Comparison of ENCODE assay signal across 25 cellular contexts in genomic region chr9:116673375-116673774, GRCh38.
"Had no signal": no experiment of that assay in that cellular context is flagged by ENCODE, and none has a peak within 500 bp of the region (broad histone marks: within the 10 kb centered on the region; RNA-seq: fewer than 3 reads in every experiment).

No MANE protein-coding gene starts in this region.

- ATAC-seq: activated T-helper 17 cell treated with anti-CD3 and anti-CD28 coated beads, Interleukin-2, amount 50 U/mL, for 72 hours had no signal

- H3K27ac ChIP-seq: adrenal gland, breast epithelium, VCaP had no signal

- H3K27me3 ChIP-seq: adrenal gland, breast epithelium had no signal

- DNase-seq: activated CD4-positive, alpha-beta memory T cell treated with anti-CD3 and anti-CD28 coated beads, Interleukin-2, amount 10 ng/mL, durations not matched to agents 7 days and 5 days; activated CD4-positive, alpha-beta T cell treated with anti-CD3 and anti-CD28 coated beads, Interleukin-2, amount 50 U/mL, for 1 hour; activated CD4-positive, CD25-positive, alpha-beta regulatory T cell; activated gamma-delta T cell; activated naive CD4-positive, alpha-beta T cell treated with anti-CD3 and anti-CD28 coated beads, Interleukin-2, amount 10 ng/mL, durations not matched to agents 7 days and 5 days; activated naive CD8-positive, alpha-beta T cell treated with anti-CD3 and anti-CD28 coated beads for 36 hours; activated T-cell treated with anti-CD3 and anti-CD28 coated beads for 4 hours; activated T-cell treated with anti-CD3 and anti-CD28 coated beads, Interleukin-2, amount 50 U/mL, for 48 hours; adrenal gland; aorta; caudate nucleus; Karpas-422; MM.1S; NCI-H1105 treated with DMSO at 0.1 percent for 48 hours; NCI-H146; NCI-H187 treated with DMSO at 0.1 percent for 48 hours; NCI-H2081 treated with DMSO at 0.1 percent for 48 hours; NCI-H446 treated with DMSO at 0.1 percent for 48 hours; NCI-H526; NCI-H774; SIG-M5; T-helper 1 cell had no signal

- H3K4me1 Mint-ChIP-seq: activated CD4-positive, alpha-beta memory T cell treated with anti-CD3 and anti-CD28 coated beads, Interleukin-2, amount 10 ng/mL, durations not matched to agents 7 days and 5 days; activated naive CD4-positive, alpha-beta T cell treated with anti-CD3 and anti-CD28 coated beads, Interleukin-2, amount 10 ng/mL, durations not matched to agents 7 days and 5 days; activated naive CD8-positive, alpha-beta T cell treated with anti-CD3 and anti-CD28 coated beads for 36 hours; activated T-helper 17 cell treated with anti-CD3 and anti-CD28 coated beads, Interleukin-2, amount 50 U/mL, for 72 hours had no signal

- H3K27me3 Mint-ChIP-seq: activated CD4-positive, alpha-beta memory T cell treated with anti-CD3 and anti-CD28 coated beads, Interleukin-2, amount 10 ng/mL, durations not matched to agents 7 days and 5 days; activated naive CD4-positive, alpha-beta T cell treated with anti-CD3 and anti-CD28 coated beads, Interleukin-2, amount 10 ng/mL, durations not matched to agents 7 days and 5 days; activated naive CD8-positive, alpha-beta T cell treated with anti-CD3 and anti-CD28 coated beads for 36 hours; activated T-helper 17 cell treated with anti-CD3 and anti-CD28 coated beads, Interleukin-2, amount 50 U/mL, for 72 hours had no signal

- H3K27ac Mint-ChIP-seq: activated CD4-positive, alpha-beta memory T cell treated with anti-CD3 and anti-CD28 coated beads, Interleukin-2, amount 10 ng/mL, durations not matched to agents 7 days and 5 days; activated naive CD4-positive, alpha-beta T cell treated with anti-CD3 and anti-CD28 coated beads, Interleukin-2, amount 10 ng/mL, durations not matched to agents 7 days and 5 days; activated naive CD8-positive, alpha-beta T cell treated with anti-CD3 and anti-CD28 coated beads for 36 hours; activated T-helper 17 cell treated with anti-CD3 and anti-CD28 coated beads, Interleukin-2, amount 50 U/mL, for 72 hours had no signal

- H3K4me1 ChIP-seq: adrenal gland, breast epithelium had no signal

- H3K4me3 Mint-ChIP-seq: activated CD4-positive, alpha-beta memory T cell treated with anti-CD3 and anti-CD28 coated beads, Interleukin-2, amount 10 ng/mL, durations not matched to agents 7 days and 5 days; activated naive CD4-positive, alpha-beta T cell treated with anti-CD3 and anti-CD28 coated beads, Interleukin-2, amount 10 ng/mL, durations not matched to agents 7 days and 5 days; activated naive CD8-positive, alpha-beta T cell treated with anti-CD3 and anti-CD28 coated beads for 36 hours; activated T-helper 17 cell treated with anti-CD3 and anti-CD28 coated beads, Interleukin-2, amount 50 U/mL, for 72 hours had no signal

- H3K36me3 ChIP-seq: adrenal gland, breast epithelium had no signal

- H3K4me3 ChIP-seq: adrenal gland, breast epithelium had no signal

- H3K9me3 Mint-ChIP-seq: activated T-helper 17 cell treated with anti-CD3 and anti-CD28 coated beads, Interleukin-2, amount 50 U/mL, for 72 hours had no signal
